In genomic region chr11:48029686-48030279, GRCh38 we compare ENCODE assay signal across 2 cellular contexts.
TF ChIP-seq lines count a peak whose summit lies in the region.

No MANE protein-coding gene starts in this region.

TF ChIP-seq in SK-N-SH, 30 proteins besides CTCF, POLR2A, EP300 and RAD21:
- TF ChIP-seq REST (IDR thresholded peaks at IDR 0.05; ENCODE audit: low read depth, low read length) (no peak), FOXJ3 (CRISPR knock-in tag; IDR thresholded peaks at IDR 0.05) (no peak), SIN3A (IDR thresholded peaks at IDR 0.05; ENCODE audit: borderline replicate concordance, low read depth, low read length) (no peak), ZBTB33 (IDR thresholded peaks at IDR 0.05; ENCODE audit: borderline replicate concordance, low read depth) (no peak), SMC3 (IDR thresholded peaks at IDR 0.05; ENCODE audit: low read depth, low read length) (no peak), MAX (IDR thresholded peaks at IDR 0.05; ENCODE audit: low read depth) (no peak), TEAD4 (IDR thresholded peaks at IDR 0.05; ENCODE audit: borderline replicate concordance, insufficient read depth) (no peak), MEF2A (IDR thresholded peaks at IDR 0.05; ENCODE audit: borderline replicate concordance, low read depth) (no peak), NFIC (IDR thresholded peaks at IDR 0.05; ENCODE audit: borderline replicate concordance) (no peak), RXRA (IDR thresholded peaks at IDR 0.05; ENCODE audit: borderline replicate concordance, low read depth) (no peak), TCF12 (IDR thresholded peaks at IDR 0.05) (peak; percentile 10; the same call in 1 of the 2 replicates), IRF3 (IDR thresholded peaks at IDR 0.05; ENCODE audit: low read depth, low read length) (no peak), NRF1 (IDR thresholded peaks at IDR 0.05; ENCODE audit: low read depth, low read length) (no peak), RCOR1 (IDR thresholded peaks at IDR 0.05; ENCODE audit: low read length) (peak; percentile 86), ELF1 (IDR thresholded peaks at IDR 0.05) (no peak)
TF ChIP-seq in SK-N-SH: peak in this region for 2.

TF ChIP-seq in endothelial cell of umbilical vein, 7 proteins besides CTCF, POLR2A, EP300 and RAD21 (continued from another document):
- TF ChIP-seq GATA2 (IDR thresholded peaks at IDR 0.05; ENCODE audit: insufficient read depth, insufficient read length, low read depth, low read length) (no peak), MYC (IDR thresholded peaks at IDR 0.05; ENCODE audit: low read depth, low read length) (no peak), MAX (IDR thresholded peaks at IDR 0.05; ENCODE audit: insufficient read depth, insufficient read length) (no peak), EZH2 (IDR thresholded peaks at IDR 0.05; ENCODE audit: borderline replicate concordance, low read depth, low read length, severe bottlenecking) (no peak), POLR2AphosphoS5 (IDR thresholded peaks at IDR 0.05; ENCODE audit: insufficient read depth, low read depth, low read length) (no peak), JUN (IDR thresholded peaks at IDR 0.05; ENCODE audit: borderline replicate concordance, insufficient read depth, insufficient read length, low read depth) (no peak)
